Comparison of ENCODE assay signal across 25 cellular contexts in the genomic region with DNA sequence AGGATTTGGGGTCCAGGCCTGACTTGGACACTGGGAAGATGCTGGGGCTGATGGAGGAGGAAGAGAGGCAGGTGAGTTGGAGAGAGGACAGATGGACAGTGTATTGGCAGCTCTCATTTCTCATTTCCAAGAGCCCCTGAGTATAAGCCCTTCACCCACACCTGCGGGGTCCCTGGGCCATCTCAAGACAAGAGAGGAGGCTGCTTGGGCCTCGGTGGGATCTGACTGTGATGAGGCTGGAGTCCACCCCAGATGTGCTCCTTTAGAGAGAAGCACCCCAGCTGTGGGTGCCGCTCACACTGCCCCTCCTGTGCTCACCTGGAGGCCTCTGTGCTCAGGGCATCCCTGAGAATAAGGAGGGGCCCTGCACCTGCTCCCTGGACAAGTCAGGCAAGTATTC. TPM values are rescaled to one million over a fixed set of nuclear protein-coding genes. Genes with fewer than 3 reads are reported as not detected.
DNase-seq lines count a peak whose midpoint lies in the region; ATAC-seq, FAIRE-seq and TF ChIP-seq lines count a peak whose summit lies in the region.
"Had no signal": no experiment of that assay in that cellular context is flagged by ENCODE, and none has a peak within 500 bp of the region (broad histone marks: within the 10 kb centered on the region; RNA-seq: fewer than 3 reads in every experiment).

No MANE protein-coding gene starts in this region.

- H3K9me3 Mint-ChIP-seq in activated naive CD8-positive, alpha-beta T cell treated with anti-CD3 and anti-CD28 coated beads, Interleukin-2, amount 10 ng/mL, durations not matched to agents 7 days and 5 days: no peaks in the 10 kb centered on the region
- H3K9me3 Mint-ChIP-seq in activated naive CD8-positive, alpha-beta T cell treated with anti-CD3 and anti-CD28 coated beads, Interleukin-2, amount 50 U/mL, for 24 hours: no peaks in the 10 kb centered on the region
- H3K9me3 Mint-ChIP-seq in activated T-helper 1 cell treated with anti-CD3 and anti-CD28 coated beads, Interleukin-12 subunit alpha, Interleukin-12 subunit beta, Interleukin-2, Interleukin-4 antibody, amounts not matched to agents 30 ng/mL and 10 ng/mL and 1 ng/mL, durations not matched to agents 14 hours and 24 hours and 36 hours: no peaks in the 10 kb centered on the region

- H3K36me3 Mint-ChIP-seq in activated naive CD8-positive, alpha-beta T cell treated with anti-CD3 and anti-CD28 coated beads, Interleukin-2, amount 10 ng/mL, durations not matched to agents 7 days and 5 days: no peaks in the 10 kb centered on the region
- no peaks in the 10 kb centered on the region for H3K36me3 Mint-ChIP-seq in activated naive CD8-positive, alpha-beta T cell treated with anti-CD3 and anti-CD28 coated beads, Interleukin-2, amount 50 U/mL, for 24 hours (ENCODE audit: low read depth)
- no peaks in the 10 kb centered on the region for H3K36me3 Mint-ChIP-seq in activated T-helper 1 cell treated with anti-CD3 and anti-CD28 coated beads, Interleukin-12 subunit alpha, Interleukin-12 subunit beta, Interleukin-2, Interleukin-4 antibody, amounts not matched to agents 30 ng/mL and 10 ng/mL and 1 ng/mL, durations not matched to agents 14 hours and 24 hours and 36 hours (ENCODE audit: low read depth)
- H3K36me3 Mint-ChIP-seq: CD8-positive, alpha-beta T cell had no signal

- H3K27me3 ChIP-seq in vagina: no peaks in the 10 kb centered on the region

- TF ChIP-seq CTCF in kidney (IDR thresholded peaks at IDR 0.05; ENCODE audit: borderline replicate concordance, extremely low read depth, insufficient read depth) (no peak), vagina (IDR thresholded peaks at IDR 0.05) (no peak)

- intact Hi-C loops in kidney (cut with DNase I): no loop called here
- intact Hi-C loops in vagina (cut with DNase I): loop anchor here (5.0 kb wide), 1 partner anchor 280 kb away; no protein-coding TSS in a partner anchor
- intact Hi-C loops in Right ventricle myocardium superior (cut with DNase I): no loop called here
- intact Hi-C loops in activated T-helper 1 cell treated with anti-CD3 and anti-CD28 coated beads, Interleukin-12 subunit alpha, Interleukin-12 subunit beta, Interleukin-2, Interleukin-4 antibody, amounts not matched to agents 30 ng/mL and 10 ng/mL and 1 ng/mL, durations not matched to agents 14 hours and 24 hours and 36 hours (cut with micrococcal nuclease): no loop called here

- FAIRE-seq in kidney (lab: Jason Lieb, UNC): no peak
- FAIRE-seq: D721Med, GM12878, GM18507, H54 had no signal

- no peak for DNase-seq in activated naive CD8-positive, alpha-beta T cell treated with anti-CD3 and anti-CD28 coated beads, Interleukin-2, amount 10 ng/mL, durations not matched to agents 7 days and 5 days
- no peak for DNase-seq in activated naive CD8-positive, alpha-beta T cell treated with anti-CD3 and anti-CD28 coated beads, Interleukin-2, amount 50 U/mL, for 24 hours
- DNase-seq in kidney: peak; percentile 28
- DNase-seq in mesenteric fat pad (ENCODE audit: low spot score): peak; percentile 57
- DNase-seq in vagina (ENCODE audit: extremely low spot score in 2 of 2): peak; percentile 54 to 72
- DNase-seq in Right ventricle myocardium superior: no peak
- DNase-seq in activated T-helper 1 cell treated with anti-CD3 and anti-CD28 coated beads, Interleukin-12 subunit alpha, Interleukin-12 subunit beta, Interleukin-2, Interleukin-4 antibody, amounts not matched to agents 30 ng/mL and 10 ng/mL and 1 ng/mL, durations not matched to agents 14 hours and 24 hours and 36 hours (ENCODE audit: low spot score): no peak
- DNase-seq: C1 segment of cervical spinal cord; CD4-positive, CD25-positive, alpha-beta regulatory T cell; CD8-positive, alpha-beta T cell; DMS 273 treated with DMSO at 0.1 percent for 48 hours; DMS79; EL; GDM1; GOT3; HFFc6 had no signal

- no peak for ATAC-seq in activated naive CD8-positive, alpha-beta T cell treated with anti-CD3 and anti-CD28 coated beads, Interleukin-2, amount 10 ng/mL, durations not matched to agents 7 days and 5 days (ENCODE audit: low read depth)
- ATAC-seq in activated naive CD8-positive, alpha-beta T cell treated with anti-CD3 and anti-CD28 coated beads, Interleukin-2, amount 50 U/mL, for 24 hours: no peak
- no peak for ATAC-seq in Right ventricle myocardium superior (ENCODE audit: poor library complexity)
- no peak for ATAC-seq in GM21367 (IDR thresholded peaks at IDR 0.05; ENCODE audit: unreplicated experiment)
- ATAC-seq: CD8-positive, alpha-beta T cell; GM12878 had no signal

- H3K4me1 Mint-ChIP-seq in activated naive CD8-positive, alpha-beta T cell treated with anti-CD3 and anti-CD28 coated beads, Interleukin-2, amount 10 ng/mL, durations not matched to agents 7 days and 5 days: peaks cover 7% of the 10 kb centered on the region
- peaks cover 8% of the 10 kb centered on the region for H3K4me1 Mint-ChIP-seq in activated naive CD8-positive, alpha-beta T cell treated with anti-CD3 and anti-CD28 coated beads, Interleukin-2, amount 50 U/mL, for 24 hours
- H3K4me1 Mint-ChIP-seq in activated T-helper 1 cell treated with anti-CD3 and anti-CD28 coated beads, Interleukin-12 subunit alpha, Interleukin-12 subunit beta, Interleukin-2, Interleukin-4 antibody, amounts not matched to agents 30 ng/mL and 10 ng/mL and 1 ng/mL, durations not matched to agents 14 hours and 24 hours and 36 hours (ENCODE audit: low read depth): peaks cover 15% of the 10 kb centered on the region
- H3K4me1 Mint-ChIP-seq: CD4-positive, CD25-positive, alpha-beta regulatory T cell had no signal

- peaks cover 15% of the 10 kb centered on the region for H3K27me3 Mint-ChIP-seq in activated naive CD8-positive, alpha-beta T cell treated with anti-CD3 and anti-CD28 coated beads, Interleukin-2, amount 10 ng/mL, durations not matched to agents 7 days and 5 days
- peaks cover 18% of the 10 kb centered on the region for H3K27me3 Mint-ChIP-seq in activated naive CD8-positive, alpha-beta T cell treated with anti-CD3 and anti-CD28 coated beads, Interleukin-2, amount 50 U/mL, for 24 hours
- H3K27me3 Mint-ChIP-seq in activated T-helper 1 cell treated with anti-CD3 and anti-CD28 coated beads, Interleukin-12 subunit alpha, Interleukin-12 subunit beta, Interleukin-2, Interleukin-4 antibody, amounts not matched to agents 30 ng/mL and 10 ng/mL and 1 ng/mL, durations not matched to agents 14 hours and 24 hours and 36 hours (ENCODE audit: insufficient read depth): peaks cover 5% of the 10 kb centered on the region

- H3K9ac ChIP-seq in kidney (ENCODE audit: low read length in 2 of 2): no peak overlapping the region

- H3K27ac Mint-ChIP-seq in activated naive CD8-positive, alpha-beta T cell treated with anti-CD3 and anti-CD28 coated beads, Interleukin-2, amount 10 ng/mL, durations not matched to agents 7 days and 5 days: peak overlapping the region; percentile 59
- H3K27ac Mint-ChIP-seq in activated naive CD8-positive, alpha-beta T cell treated with anti-CD3 and anti-CD28 coated beads, Interleukin-2, amount 50 U/mL, for 24 hours: no peak overlapping the region
- H3K27ac Mint-ChIP-seq in activated T-helper 1 cell treated with anti-CD3 and anti-CD28 coated beads, Interleukin-12 subunit alpha, Interleukin-12 subunit beta, Interleukin-2, Interleukin-4 antibody, amounts not matched to agents 30 ng/mL and 10 ng/mL and 1 ng/mL, durations not matched to agents 14 hours and 24 hours and 36 hours: no peak overlapping the region
- H3K27ac Mint-ChIP-seq: B cell; CD4-positive, CD25-positive, alpha-beta regulatory T cell; CD8-positive, alpha-beta T cell; HFFc6 had no signal

- H3K4me3 Mint-ChIP-seq in activated naive CD8-positive, alpha-beta T cell treated with anti-CD3 and anti-CD28 coated beads, Interleukin-2, amount 10 ng/mL, durations not matched to agents 7 days and 5 days: no peak overlapping the region
- H3K4me3 Mint-ChIP-seq in activated naive CD8-positive, alpha-beta T cell treated with anti-CD3 and anti-CD28 coated beads, Interleukin-2, amount 50 U/mL, for 24 hours: no peak overlapping the region
- no peak overlapping the region for H3K4me3 Mint-ChIP-seq in activated T-helper 1 cell treated with anti-CD3 and anti-CD28 coated beads, Interleukin-12 subunit alpha, Interleukin-12 subunit beta, Interleukin-2, Interleukin-4 antibody, amounts not matched to agents 30 ng/mL and 10 ng/mL and 1 ng/mL, durations not matched to agents 14 hours and 24 hours and 36 hours
- H3K4me3 Mint-ChIP-seq: B cell; CD4-positive, CD25-positive, alpha-beta regulatory T cell; CD8-positive, alpha-beta T cell; HFFc6 had no signal

- H3K4me1 ChIP-seq in kidney (ENCODE audit: control insufficient read depth in 1 of 2, insufficient read depth in 1 of 2, low read depth in 1 of 2, low read length in 2 of 2) (no peaks in the 10 kb centered on the region), vagina (no peaks in the 10 kb centered on the region)
- H3K4me1 ChIP-seq: HAP-1 had no signal

- POLR2A ChIA-PET in activated naive CD8-positive, alpha-beta T cell treated with anti-CD3 and anti-CD28 coated beads, Interleukin-2, amount 10 ng/mL, durations not matched to agents 7 days and 5 days (lab: Charles Lee): no interaction called here

- H3K36me3 ChIP-seq in kidney (ENCODE audit: control insufficient read depth in 1 of 2, insufficient read depth in 2 of 2, low read length in 2 of 2) (no peaks in the 10 kb centered on the region), vagina (no peaks in the 10 kb centered on the region)
- H3K36me3 ChIP-seq: HAP-1 had no signal

- TF ChIP-seq POLR2A in vagina (IDR thresholded peaks at IDR 0.05): no peak

- H3K27ac ChIP-seq in kidney (ENCODE audit: low read depth in 2 of 2, low read length in 2 of 2) (no peak overlapping the region), vagina (no peak overlapping the region)
- H3K27ac ChIP-seq: 22Rv1 had no signal

- no peaks in the 10 kb centered on the region for H3K9me3 ChIP-seq in kidney (ENCODE audit: control insufficient read depth in 1 of 2, low read length in 2 of 2)
- no peaks in the 10 kb centered on the region for H3K9me3 ChIP-seq in vagina
- H3K9me3 ChIP-seq: HAP-1 had no signal

- H3K4me3 ChIP-seq in kidney (ENCODE audit: low read length in 2 of 2) (no peak overlapping the region), vagina (no peak overlapping the region)
- H3K4me3 ChIP-seq: GM12878, HAP-1 had no signal

RNA-seq across cellular contexts. Expression of a gene that starts 3.7 kb away (rescaled TPM):
- total RNA-seq in activated naive CD8-positive, alpha-beta T cell treated with anti-CD3 and anti-CD28 coated beads, Interleukin-2, amount 10 ng/mL, durations not matched to agents 7 days and 5 days: under 1 TPM in 1 of 2 experiments, not detected in 1; 0.65 TPM
- total RNA-seq in kidney: 4.2 TPM
- 2.1 TPM for polyA plus RNA-seq in kidney (ENCODE audit: insufficient read depth, low read depth, low replicate concordance)
- total RNA-seq in mesenteric fat pad: 10.0 TPM
- not detected for total RNA-seq in vagina
- 1.7 TPM for total RNA-seq in Right ventricle myocardium superior
- not detected in 2 replicates for total RNA-seq in activated T-helper 1 cell treated with anti-CD3 and anti-CD28 coated beads, Interleukin-12 subunit alpha, Interleukin-12 subunit beta, Interleukin-2, Interleukin-4 antibody, amounts not matched to agents 30 ng/mL and 10 ng/mL and 1 ng/mL, durations not matched to agents 14 hours and 24 hours and 36 hours
- total RNA-seq: CD4-positive, CD25-positive, alpha-beta regulatory T cell; CD8-positive, alpha-beta T cell; HFFc6 had no signal
- polyA plus RNA-seq: AG04450 had no signal

RNA-seq across cellular contexts. Expression of a gene that starts 16.1 kb away (rescaled TPM):
- not detected for total RNA-seq in activated naive CD8-positive, alpha-beta T cell treated with anti-CD3 and anti-CD28 coated beads, Interleukin-2, amount 10 ng/mL, durations not matched to agents 7 days and 5 days
- total RNA-seq in kidney (2.2 TPM), mesenteric fat pad (3.7 TPM), vagina (1.7 TPM), Right ventricle myocardium superior (0.48 TPM)
- 0.43 TPM for polyA plus RNA-seq in kidney (ENCODE audit: insufficient read depth, low read depth, low replicate concordance)
- not detected in 2 replicates for total RNA-seq in activated T-helper 1 cell treated with anti-CD3 and anti-CD28 coated beads, Interleukin-12 subunit alpha, Interleukin-12 subunit beta, Interleukin-2, Interleukin-4 antibody, amounts not matched to agents 30 ng/mL and 10 ng/mL and 1 ng/mL, durations not matched to agents 14 hours and 24 hours and 36 hours
- total RNA-seq: B cell; CD4-positive, CD25-positive, alpha-beta regulatory T cell; CD8-positive, alpha-beta T cell; GM12878; HFFc6 had no signal
- polyA plus RNA-seq: AG04450 had no signal

RNA-seq across cellular contexts. Expression of a gene that starts 53.0 kb away (rescaled TPM):
- total RNA-seq in activated naive CD8-positive, alpha-beta T cell treated with anti-CD3 and anti-CD28 coated beads, Interleukin-2, amount 10 ng/mL, durations not matched to agents 7 days and 5 days: 1 to 10 TPM; 1.8 to 2.3 TPM
- total RNA-seq in kidney (10.9 TPM), mesenteric fat pad (10.5 TPM), vagina (2.2 TPM), Right ventricle myocardium superior (1.7 TPM)
- polyA plus RNA-seq in kidney (ENCODE audit: insufficient read depth, low read depth, low replicate concordance): 0.41 TPM
- total RNA-seq in activated T-helper 1 cell treated with anti-CD3 and anti-CD28 coated beads, Interleukin-12 subunit alpha, Interleukin-12 subunit beta, Interleukin-2, Interleukin-4 antibody, amounts not matched to agents 30 ng/mL and 10 ng/mL and 1 ng/mL, durations not matched to agents 14 hours and 24 hours and 36 hours: not detected in 2 replicates
- total RNA-seq: CD4-positive, CD25-positive, alpha-beta regulatory T cell; HFFc6 had no signal
- polyA plus RNA-seq: AG04450 had no signal

Comparison
In these comparisons a context has a peak if more than half of its experiments do, and no peak if none do; other contexts are left out.
1. DNase-seq: peak in kidney (single experiment), mesenteric fat pad (single experiment) and vagina (2 of 2); none in activated naive CD8-positive, alpha-beta T cell treated with anti-CD3 and anti-CD28 coated beads, Interleukin-2, amount 10 ng/mL, durations not matched to agents 7 days and 5 days (single experiment), activated naive CD8-positive, alpha-beta T cell treated with anti-CD3 and anti-CD28 coated beads, Interleukin-2, amount 50 U/mL, for 24 hours (single experiment), Right ventricle myocardium superior (single experiment) and activated T-helper 1 cell treated with anti-CD3 and anti-CD28 coated beads, Interleukin-12 subunit alpha, Interleukin-12 subunit beta, Interleukin-2, Interleukin-4 antibody, amounts not matched to agents 30 ng/mL and 10 ng/mL and 1 ng/mL, durations not matched to agents 14 hours and 24 hours and 36 hours (single experiment).